In genomic region chr14:106417224-106418049, GRCh38 we compare ENCODE assay signal across 8 cellular contexts.
DNase-seq lines count a peak whose midpoint lies in the region; ATAC-seq and TF ChIP-seq lines count a peak whose summit lies in the region.

No MANE protein-coding gene starts in this region.

- H3K9me3 ChIP-seq in RWPE2 (ENCODE audit: severe bottlenecking) = no peaks in the 10 kb centered on the region

- H3K4me1 ChIP-seq in RWPE2 (ENCODE audit: insufficient read depth, poor library complexity, severe bottlenecking) = no peaks in the 10 kb centered on the region

- no peaks in the 10 kb centered on the region for H3K36me3 ChIP-seq in RWPE2 (ENCODE audit: low read depth)

- H3K4me3 ChIP-seq in RWPE2 (ENCODE audit: severe bottlenecking) = no peak overlapping the region

- H3K27ac ChIP-seq in RWPE2 (ENCODE audit: poor library complexity, severe bottlenecking) = no peak overlapping the region

- ATAC-seq in HG02981 (IDR thresholded peaks at IDR 0.05; ENCODE audit: unreplicated experiment) (peak; percentile 79), RWPE2 (ENCODE audit: low read depth) (no peak), GM21515 (IDR thresholded peaks at IDR 0.05; ENCODE audit: unreplicated experiment) (no peak)

- peak; percentile 65 for TF ChIP-seq CTCF in RWPE2 (IDR thresholded peaks at IDR 0.05; ENCODE audit: poor library complexity, severe bottlenecking)

- DNase-seq in activated gamma-delta T cell treated with Interleukin-2 at 50 U/mL for 16 hours (peak; percentile 70), activated gamma-delta T cell (lab: John Stamatoyannopoulos, UW) (no peak), RWPE2 (ENCODE audit: low spot score) (peak; percentile 61), islet precursor cell (peak; percentile 54)
- DNase-seq in activated naive CD4-positive, alpha-beta T cell (lab: John Stamatoyannopoulos, UW) = peak; percentile 50 to 86 (median 61)
- DNase-seq in stimulated activated CD8-positive, alpha-beta memory T cell treated with anti-CD3 and anti-CD28 coated beads, Interleukin-4, amount 100 ng/mL, for 24 hours (ENCODE audit: low read depth) = peak; percentile 81

- H3K27me3 ChIP-seq in RWPE2 (ENCODE audit: insufficient read depth, poor library complexity, severe bottlenecking) = no peaks in the 10 kb centered on the region
